20 cellular contexts compared by ENCODE assay signal in genomic region chr1:246805135-246805716, GRCh38.
DNase-seq lines count a peak whose midpoint lies in the region; ATAC-seq and TF ChIP-seq lines count a peak whose summit lies in the region.
"Had no signal": no experiment of that assay in that cellular context is flagged by ENCODE, and none has a peak within 500 bp of the region (broad histone marks: within the 10 kb centered on the region; RNA-seq: fewer than 3 reads in every experiment).

No MANE protein-coding gene starts in this region.

- H3K4me3 ChIP-seq in right atrium auricular region, result no peak overlapping the region
- H3K4me3 ChIP-seq in left ventricle myocardium inferior, result no peak overlapping the region
- H3K4me3 ChIP-seq in spleen, result no peak overlapping the region
- H3K4me3 ChIP-seq: GM12878, Peyer's patch had no signal

- H3K4me1 ChIP-seq in right atrium auricular region (no peaks in the 10 kb centered on the region), left ventricle myocardium inferior (peaks cover 20% of the 10 kb centered on the region), spleen (no peaks in the 10 kb centered on the region)
- H3K4me1 ChIP-seq: Peyer's patch had no signal

- TF ChIP-seq POLR2A in spleen (IDR thresholded peaks at IDR 0.05), result no peak

- ATAC-seq in HG02973 (IDR thresholded peaks at IDR 0.05; ENCODE audit: unreplicated experiment), result no peak
- ATAC-seq: GM12878, Right ventricle myocardium inferior had no signal

- TF ChIP-seq CTCF in right atrium auricular region (IDR thresholded peaks at IDR 0.05), result no peak
- TF ChIP-seq CTCF in left ventricle myocardium inferior (IDR thresholded peaks at IDR 0.05; ENCODE audit: borderline replicate concordance), result no peak
- TF ChIP-seq CTCF in spleen (IDR thresholded peaks at IDR 0.05 in 8 of 11, conservative IDR thresholded peaks at IDR 0.05 in 3 of 11), result no peak

- H3K9me3 ChIP-seq in right atrium auricular region (no peaks in the 10 kb centered on the region), left ventricle myocardium inferior (replicated peaks) (peaks cover 5% of the 10 kb centered on the region), spleen (peaks cover 0 to 6% (median 0%) of the 10 kb centered on the region in 8 donors)
- H3K9me3 ChIP-seq: Peyer's patch had no signal

- H3K36me3 ChIP-seq in right atrium auricular region, result no peaks in the 10 kb centered on the region
- H3K36me3 ChIP-seq in left ventricle myocardium inferior, result no peaks in the 10 kb centered on the region
- H3K36me3 ChIP-seq in spleen, result no peaks in the 10 kb centered on the region
- H3K36me3 ChIP-seq: Peyer's patch had no signal

- H3K27ac ChIP-seq in right atrium auricular region (no peak overlapping the region), left ventricle myocardium inferior (replicated peaks) (no peak overlapping the region), spleen (no peak overlapping the region)
- H3K27ac ChIP-seq: Peyer's patch had no signal

- WGBS in spleen, 5 donors, result 68 to 84% (median 77%) methylated on average over 10 of the region's 10 CpGs

- H3K27me3 ChIP-seq in right atrium auricular region (no peaks in the 10 kb centered on the region), left ventricle myocardium inferior (ENCODE audit: low read depth) (no peaks in the 10 kb centered on the region), spleen (replicated peaks in 1 of 7) (no peaks in the 10 kb centered on the region)
- H3K27me3 ChIP-seq: Peyer's patch had no signal

- DNase-seq in right atrium auricular region (ENCODE audit: low spot score) (peak; percentile 23), left ventricle myocardium inferior (no peak), NCI-H2029 (lab: John Stamatoyannopoulos, UW) (peak; percentile 46), SW480 (ENCODE audit: low spot score) (peak; percentile 60), NCI-H2196 treated with DMSO at 0.1 percent for 48 hours (lab: John Stamatoyannopoulos, UW; ENCODE audit: unreplicated experiment) (no peak), spleen (no peak)
- DNase-seq: ACHN; C1 segment of cervical spinal cord; CD8-positive, alpha-beta memory T cell; EL; GOT3; KBM-7; NCI-H1105 treated with DMSO at 0.1 percent for 48 hours; NCI-H187; NCI-H526 treated with DMSO at 0.1 percent for 48 hours; Peyer's patch; T-helper 2 cell had no signal

- intact Hi-C loops in left ventricle myocardium inferior (cut with micrococcal nuclease) (no loop called here), spleen (cut with DNase I; ENCODE audit: low total_unique reads) (no loop called here)

Comparison
In these comparisons a context has a peak if more than half of its experiments do, and no peak if none do; other contexts are left out.
1. DNase-seq: peak in right atrium auricular region (single experiment), NCI-H2029 (single experiment) and SW480 (single experiment); none in left ventricle myocardium inferior (single experiment), NCI-H2196 treated with DMSO at 0.1 percent for 48 hours (single experiment) and spleen (single experiment).